In genomic region chr22:49807780-49808708, GRCh38 we compare ENCODE assay signal across 15 cellular contexts. TPM values are rescaled to one million over a fixed set of nuclear protein-coding genes. Genes with fewer than 3 reads are reported as not detected.
A peak's percentile ranks its signal among the peaks of the same experiment; 100 is the strongest.
DNase-seq lines count a peak whose midpoint lies in the region; ATAC-seq, FAIRE-seq and TF ChIP-seq lines count a peak whose summit lies in the region.
"Had no signal": no experiment of that assay in that cellular context is flagged by ENCODE, and none has a peak within 500 bp of the region (broad histone marks: within the 10 kb centered on the region; RNA-seq: fewer than 3 reads in every experiment).

No MANE protein-coding gene starts in this region.

- peaks cover 92% of the 10 kb centered on the region for H3K79me2 ChIP-seq in HepG2 (ENCODE audit: insufficient read depth, low read length)
- peaks cover 97% of the 10 kb centered on the region for H3K79me2 ChIP-seq in Karpas-422 (ENCODE audit: low read length)

- 96% methylated on average over 14 of the region's 14 CpGs for WGBS in HepG2 (ENCODE audit: low lambda C conversion rate)

- peaks cover 43 to 100% (median 92%) of the 10 kb centered on the region in 11 experiments for H3K36me3 ChIP-seq in BLaER1 treated with 17β-estradiol and CSF1 and Interleukin-3, amounts not matched to agents 10 nM and 100 nM
- H3K36me3 ChIP-seq in HepG2 (replicated peaks in 1 of 2; ENCODE audit: control insufficient read depth in 1 of 2, insufficient read depth in 2 of 2, low read length in 2 of 2) (peaks cover 16 to 40% of the 10 kb centered on the region in 2 experiments; a peak in 4 of 5 replicates), Karpas-422 (ENCODE audit: insufficient read depth, low read length) (no peaks in the 10 kb centered on the region; the same call in 1 of the 2 replicates)

- no peaks in the 10 kb centered on the region for H3K9me2 ChIP-seq in Karpas-422 (replicated peaks; ENCODE audit: insufficient read depth, low read length)

- FAIRE-seq in HepG2 (lab: Jason Lieb, UNC): no peak
- FAIRE-seq: G401.6 had no signal

- H3K4me1 Mint-ChIP-seq in activated naive CD4-positive, alpha-beta T cell treated with anti-CD3 and anti-CD28 coated beads for 36 hours (ENCODE audit: low read depth): peaks cover 72% of the 10 kb centered on the region

- no peak overlapping the region for H2AFZ ChIP-seq in HepG2 (ENCODE audit: low read length)
- H2AFZ ChIP-seq in Karpas-422 (ENCODE audit: low read length): no peak overlapping the region
- H2AFZ ChIP-seq: parathyroid adenoma had no signal

- H3K4me3 Mint-ChIP-seq in activated naive CD4-positive, alpha-beta T cell treated with anti-CD3 and anti-CD28 coated beads for 36 hours: no peak overlapping the region

- CTCF ChIA-PET in activated naive CD4-positive, alpha-beta T cell treated with anti-CD3 and anti-CD28 coated beads for 36 hours (lab: Charles Lee): interaction anchor here (0.6 kb wide), 1 partner anchor 154 kb away, joined by 4 read pairs; no protein-coding TSS in a partner anchor
- CTCF ChIA-PET in HepG2 (lab: Yijun Ruan, JAX; ENCODE audit: low intra/inter-chr PET ratio, low total read pairs): no interaction called here

- no peak overlapping the region for H3K9ac ChIP-seq in BLaER1 treated with 17β-estradiol and CSF1 and Interleukin-3, amounts not matched to agents 10 nM and 100 nM
- H3K9ac ChIP-seq in HepG2 (ENCODE audit: insufficient read depth, low read depth, low read length) (no peak overlapping the region), Karpas-422 (ENCODE audit: low read length) (no peak overlapping the region)
- H3K9ac ChIP-seq: parathyroid adenoma had no signal

- peak; percentile 25 for DNase-seq in T follicular helper cell (ENCODE audit: low read depth)
- peak; percentile 69 for DNase-seq in activated naive CD4-positive, alpha-beta T cell treated with anti-CD3 and anti-CD28 coated beads for 36 hours
- no peak for DNase-seq in HepG2 (ENCODE audit: low spot score)
- no peak for DNase-seq in Karpas-422
- no peak for DNase-seq in occipital lobe (lab: John Stamatoyannopoulos, UW)
- no peak for DNase-seq in SKM-1 treated with dmso at 0.1 percent for 144 hours (lab: John Stamatoyannopoulos, UW; ENCODE audit: unreplicated experiment)
- DNase-seq: foreskin keratinocyte, left cardiac atrium, NCI-H1105, substantia nigra had no signal

- in situ Hi-C loops in HepG2 (cut with HindIII; ENCODE audit: extremely low pct_ligation_motif_present, low pct_unique_long_range_greater_than_20kb): no loop called here

- no peaks in the 10 kb centered on the region for H3K27me3 Mint-ChIP-seq in activated naive CD4-positive, alpha-beta T cell treated with anti-CD3 and anti-CD28 coated beads for 36 hours (ENCODE audit: low read depth)

- POLR2A ChIA-PET in HepG2 (lab: Yijun Ruan, JAX): no interaction called here

- no peaks in the 10 kb centered on the region for H3K9me3 Mint-ChIP-seq in activated naive CD4-positive, alpha-beta T cell treated with anti-CD3 and anti-CD28 coated beads for 36 hours

- no peak overlapping the region for H3K4me3 ChIP-seq in BLaER1 treated with 17β-estradiol and CSF1 and Interleukin-3, amounts not matched to agents 10 nM and 100 nM
- H3K4me3 ChIP-seq in HepG2 (replicated peaks in 1 of 3; ENCODE audit: insufficient read depth in 1 of 3, low read depth in 2 of 3, low read length in 3 of 3) (no peak overlapping the region), Karpas-422 (ENCODE audit: low read length) (no peak overlapping the region)

- TF ChIP-seq EP300 in HepG2 (IDR thresholded peaks at IDR 0.05; ENCODE audit: low read depth in 2 of 2, low read length in 2 of 2): no peak
- no peak for TF ChIP-seq EP300 in HepG2 (CRISPR knock-in tag; IDR thresholded peaks at IDR 0.05; ENCODE audit: borderline replicate concordance)

- TF ChIP-seq RAD21 in HepG2 (CRISPR knock-in tag; IDR thresholded peaks at IDR 0.05): no peak

- peaks cover 100% of the 10 kb centered on the region in 11 experiments for H4K20me1 ChIP-seq in BLaER1 treated with 17β-estradiol and CSF1 and Interleukin-3, amounts not matched to agents 10 nM and 100 nM
- peaks cover 66% of the 10 kb centered on the region for H4K20me1 ChIP-seq in HepG2 (ENCODE audit: insufficient read depth, low read length)
- H4K20me1 ChIP-seq in Karpas-422 (ENCODE audit: insufficient read depth, low read depth, low read length): peaks cover 67% of the 10 kb centered on the region

- H3K9me3 ChIP-seq in BLaER1 treated with 17β-estradiol and CSF1 and Interleukin-3, amounts not matched to agents 10 nM and 100 nM (replicated peaks in 1 of 11): peaks cover 0 to 9% (median 0%) of the 10 kb centered on the region in 11 experiments; a peak in 1 of 22 replicates
- no peaks in the 10 kb centered on the region for H3K9me3 ChIP-seq in HepG2 (ENCODE audit: low read length)
- no peaks in the 10 kb centered on the region for H3K9me3 ChIP-seq in Karpas-422 (ENCODE audit: low read length)

- peak overlapping the region in 6 of 11 experiments; percentile 5 to 36 (median 24); a peak in 8 of 22 replicates for H3K4me2 ChIP-seq in BLaER1 treated with 17β-estradiol and CSF1 and Interleukin-3, amounts not matched to agents 10 nM and 100 nM
- no peak overlapping the region for H3K4me2 ChIP-seq in HepG2 (ENCODE audit: low read depth, low read length)
- no peak overlapping the region for H3K4me2 ChIP-seq in Karpas-422 (ENCODE audit: low read depth, low read length, poor library complexity, severe bottlenecking)

- no peak for ATAC-seq in HepG2
- ATAC-seq in HG02571 (IDR thresholded peaks at IDR 0.05; ENCODE audit: unreplicated experiment): no peak
- ATAC-seq: foreskin keratinocyte, left cardiac atrium, SK-N-SH treated with all-trans-retinoic acid at 6 μM for 48 hours had no signal

- no TSS peak for BruUV-seq in HepG2 (replicated peaks; lab: Mats Ljungman, UMichigan)

- peaks cover 14% of the 10 kb centered on the region for H3K36me3 Mint-ChIP-seq in activated naive CD4-positive, alpha-beta T cell treated with anti-CD3 and anti-CD28 coated beads for 36 hours (ENCODE audit: low read depth)

- TF ChIP-seq POLR2A in HepG2 (IDR thresholded peaks at IDR 0.05; ENCODE audit: insufficient read depth in 1 of 2, low read depth in 2 of 2, low read length in 2 of 2): no peak

- peak overlapping the region; percentile 37 for H3K27ac Mint-ChIP-seq in activated naive CD4-positive, alpha-beta T cell treated with anti-CD3 and anti-CD28 coated beads for 36 hours

- intact Hi-C loops in activated naive CD4-positive, alpha-beta T cell treated with anti-CD3 and anti-CD28 coated beads for 36 hours (cut with micrococcal nuclease): no loop called here
- intact Hi-C loops in HepG2 (cut with micrococcal nuclease; ENCODE audit: unreplicated experiment): no loop called here

- H3K4me1 ChIP-seq in BLaER1 treated with 17β-estradiol and CSF1 and Interleukin-3, amounts not matched to agents 10 nM and 100 nM: peaks cover 47 to 75% (median 65%) of the 10 kb centered on the region in 10 experiments
- peaks cover 6% of the 10 kb centered on the region; the same call in 1 of the 2 replicates for H3K4me1 ChIP-seq in HepG2 (ENCODE audit: insufficient read depth, low read length)
- H3K4me1 ChIP-seq in Karpas-422 (ENCODE audit: low read length): no peaks in the 10 kb centered on the region
- H3K4me1 ChIP-seq: foreskin keratinocyte had no signal

- H3K27me3 ChIP-seq in BLaER1 treated with 17β-estradiol and CSF1 and Interleukin-3, amounts not matched to agents 10 nM and 100 nM: no peaks in the 10 kb centered on the region
- H3K27me3 ChIP-seq in HepG2 (ENCODE audit: control insufficient read depth in 1 of 2, insufficient read depth in 2 of 2, low read length in 2 of 2) (no peaks in the 10 kb centered on the region), Karpas-422 (ENCODE audit: low read length) (no peaks in the 10 kb centered on the region)
- H3K27me3 ChIP-seq: foreskin keratinocyte had no signal

- H3K27ac ChIP-seq in BLaER1 treated with 17β-estradiol and CSF1 and Interleukin-3, amounts not matched to agents 10 nM and 100 nM: no peak overlapping the region; a peak in 1 of 22 replicates
- H3K27ac ChIP-seq in HepG2 (ENCODE audit: extremely low read length, insufficient read depth, low read length) (no peak overlapping the region), Karpas-422 (ENCODE audit: low read length) (no peak overlapping the region)
- H3K27ac ChIP-seq: foreskin keratinocyte, parathyroid adenoma had no signal

- no peak for TF ChIP-seq CTCF in HepG2 (CRISPR knock-in tag; IDR thresholded peaks at IDR 0.05)

RNA-seq across cellular contexts. Expression of gene BRD1, which starts 19.6 kb away (rescaled TPM):
- total RNA-seq in activated naive CD4-positive, alpha-beta T cell treated with anti-CD3 and anti-CD28 coated beads for 36 hours: 10 to 100 TPM; 26.0 to 27.0 TPM
- total RNA-seq in HepG2 (2016; rRNA removed; fragmentation: Illumina TruSeq; extraction: Trizol) (6.6 and 12.0 TPM in 2 replicates), occipital lobe (44.0 TPM)
- 6.1 and 7.5 TPM in 2 replicates for total RNA-seq in HepG2 (2016; cell fraction: cytosol; rRNA removed; fragmentation: Illumina TruSeq; extraction: Trizol; ENCODE audit: low read depth)
- total RNA-seq in HepG2 (2016; cell fraction: insoluble cytoplasmic fraction; rRNA removed; fragmentation: Illumina TruSeq; extraction: Trizol): 6.3 and 13.3 TPM in 2 replicates
- total RNA-seq in HepG2 (2016; cell fraction: membrane; rRNA removed; fragmentation: Illumina TruSeq; extraction: Trizol): 6.7 and 8.2 TPM in 2 replicates
- total RNA-seq in HepG2 (2016; cell fraction: nucleus; rRNA removed; fragmentation: Illumina TruSeq; extraction: Trizol): 14.2 and 15.7 TPM in 2 replicates
- 5.1 and 6.4 TPM in 2 replicates for polyA plus RNA-seq in HepG2 (2011; rRNA removed)
- polyA plus RNA-seq in HepG2 (2011; cell fraction: cytosol; rRNA removed): 3.8 and 3.9 TPM in 2 replicates
- 29.0 and 31.0 TPM in 2 replicates for polyA plus RNA-seq in HepG2 (2011; cell fraction: nucleus; rRNA removed)
- polyA plus RNA-seq in HepG2 (2012): 14.8 and 16.2 TPM in 2 replicates
- 0.67 and 0.95 TPM in 2 replicates for polyA plus RNA-seq in HepG2 (2016; cell fraction: cytosol; fragmentation: Illumina TruSeq; extraction: Trizol; ENCODE audit: low read depth)
- 8.8 and 10.0 TPM in 2 replicates for polyA plus RNA-seq in HepG2 (2016; cell fraction: insoluble cytoplasmic fraction; fragmentation: Illumina TruSeq; extraction: Trizol; ENCODE audit: low read depth)
- 2.6 and 3.2 TPM in 2 replicates for polyA plus RNA-seq in HepG2 (2016; cell fraction: membrane; fragmentation: Illumina TruSeq; extraction: Trizol; ENCODE audit: low read depth)
- 28.8 and 30.8 TPM in 2 replicates for polyA plus RNA-seq in HepG2 (2016; cell fraction: nucleus; fragmentation: Illumina TruSeq; extraction: Trizol; ENCODE audit: insufficient read depth, low read depth)
- 4.2 and 8.4 TPM in 2 replicates for polyA minus RNA-seq in HepG2 (2011; rRNA and poly(A)+ RNA removed; ENCODE audit: low replicate concordance)
- polyA minus RNA-seq in HepG2 (2011; cell fraction: cytosol; rRNA and poly(A)+ RNA removed): 7.6 and 8.3 TPM in 2 replicates
- 29.1 and 32.0 TPM in 2 replicates for polyA minus RNA-seq in HepG2 (2011; cell fraction: nucleus; rRNA and poly(A)+ RNA removed)
- 16.0 and 27.3 TPM in 2 replicates for total RNA-seq in Karpas-422 (2014; rRNA removed; shearing (Covaris generic); ENCODE audit: low replicate concordance)

RNA-seq across cellular contexts. Expression of gene ZBED4, which starts 45.6 kb away (rescaled TPM):
- 10 to 100 TPM; 13.0 to 13.1 TPM for total RNA-seq in activated naive CD4-positive, alpha-beta T cell treated with anti-CD3 and anti-CD28 coated beads for 36 hours
- total RNA-seq in HepG2 (2016; rRNA removed; fragmentation: Illumina TruSeq; extraction: Trizol): 9.6 and 11.9 TPM in 2 replicates
- total RNA-seq in HepG2 (2016; cell fraction: cytosol; rRNA removed; fragmentation: Illumina TruSeq; extraction: Trizol; ENCODE audit: low read depth): 0.91 and 1.3 TPM in 2 replicates
- total RNA-seq in HepG2 (2016; cell fraction: insoluble cytoplasmic fraction; rRNA removed; fragmentation: Illumina TruSeq; extraction: Trizol): 9.6 and 9.7 TPM in 2 replicates
- total RNA-seq in HepG2 (2016; cell fraction: membrane; rRNA removed; fragmentation: Illumina TruSeq; extraction: Trizol): 5.5 TPM in 2 replicates
- total RNA-seq in HepG2 (2016; cell fraction: nucleus; rRNA removed; fragmentation: Illumina TruSeq; extraction: Trizol): 8.0 and 9.8 TPM in 2 replicates
- polyA plus RNA-seq in HepG2 (2011; rRNA removed): 5.4 and 6.0 TPM in 2 replicates
- polyA plus RNA-seq in HepG2 (2011; cell fraction: cytosol; rRNA removed): 4.8 and 5.6 TPM in 2 replicates
- polyA plus RNA-seq in HepG2 (2011; cell fraction: nucleus; rRNA removed): 9.9 and 11.1 TPM in 2 replicates
- polyA plus RNA-seq in HepG2 (2012): 9.9 and 11.2 TPM in 2 replicates
- 0.43 and 0.49 TPM in 2 replicates for polyA plus RNA-seq in HepG2 (2016; cell fraction: cytosol; fragmentation: Illumina TruSeq; extraction: Trizol; ENCODE audit: low read depth)
- polyA plus RNA-seq in HepG2 (2016; cell fraction: insoluble cytoplasmic fraction; fragmentation: Illumina TruSeq; extraction: Trizol; ENCODE audit: low read depth): 9.0 and 10.5 TPM in 2 replicates
- polyA plus RNA-seq in HepG2 (2016; cell fraction: membrane; fragmentation: Illumina TruSeq; extraction: Trizol; ENCODE audit: low read depth): 2.4 and 2.7 TPM in 2 replicates
- 13.2 and 13.5 TPM in 2 replicates for polyA plus RNA-seq in HepG2 (2016; cell fraction: nucleus; fragmentation: Illumina TruSeq; extraction: Trizol; ENCODE audit: insufficient read depth, low read depth)
- 7.8 and 12.8 TPM in 2 replicates for polyA minus RNA-seq in HepG2 (2011; rRNA and poly(A)+ RNA removed; ENCODE audit: low replicate concordance)
- polyA minus RNA-seq in HepG2 (2011; cell fraction: cytosol; rRNA and poly(A)+ RNA removed): 8.8 and 10.3 TPM in 2 replicates
- 12.1 and 13.2 TPM in 2 replicates for polyA minus RNA-seq in HepG2 (2011; cell fraction: nucleus; rRNA and poly(A)+ RNA removed)
- total RNA-seq in Karpas-422 (2014; rRNA removed; shearing (Covaris generic); ENCODE audit: low replicate concordance): 22.9 and 24.6 TPM in 2 replicates
- total RNA-seq in occipital lobe: 24.2 TPM

Comparison
In these comparisons a context has a peak if more than half of its experiments do, and no peak if none do; other contexts are left out.
1. H3K4me2 ChIP-seq: peak in BLaER1 treated with 17β-estradiol and CSF1 and Interleukin-3, amounts not matched to agents 10 nM and 100 nM (6 of 11); none in HepG2 (single experiment) and Karpas-422 (single experiment).
2. DNase-seq: peak in T follicular helper cell (single experiment) and activated naive CD4-positive, alpha-beta T cell treated with anti-CD3 and anti-CD28 coated beads for 36 hours (single experiment); none in HepG2 (single experiment), Karpas-422 (single experiment), occipital lobe (single experiment) and SKM-1 treated with dmso at 0.1 percent for 144 hours (single experiment).